11 cellular contexts compared by ENCODE assay signal in genomic region chr6:41723936-41724637, GRCh38. TPM values are rescaled to one million over a fixed set of nuclear protein-coding genes. Genes with fewer than 3 reads are reported as not detected.
DNase-seq lines count a peak whose midpoint lies in the region; ATAC-seq and TF ChIP-seq lines count a peak whose summit lies in the region.
"Had no signal": no experiment of that assay in that cellular context is flagged by ENCODE, and none has a peak within 500 bp of the region (broad histone marks: within the 10 kb centered on the region; RNA-seq: fewer than 3 reads in every experiment).

No MANE protein-coding gene starts in this region.

- no peak overlapping the region for H2AFZ ChIP-seq in hepatocyte

- ATAC-seq in GM19328 (IDR thresholded peaks at IDR 0.05; ENCODE audit: unreplicated experiment) (peak; percentile 6), HG02840 (IDR thresholded peaks at IDR 0.05; ENCODE audit: low FRiP score, unreplicated experiment) (no peak)
- ATAC-seq in stimulated activated naive B cell treated with anti-CD40 and anti-IgM and Interleukin-4, amounts not matched to agents 10 μg/mL and 1 μg/mL and 100 μg/mL, for 72 hours (replicated peaks): peak; percentile 20 to 22

- H3K4me3 ChIP-seq in Peyer's patch (peak overlapping the region in 1 of 4 donors; percentile 39), hepatocyte (no peak overlapping the region)

- no peaks in the 10 kb centered on the region for H3K9me3 ChIP-seq in Peyer's patch
- no peaks in the 10 kb centered on the region for H3K9me3 ChIP-seq in hepatocyte (ENCODE audit: low read depth)

- no peaks in the 10 kb centered on the region for H3K27me3 ChIP-seq in Peyer's patch
- H3K27me3 ChIP-seq in hepatocyte: no peaks in the 10 kb centered on the region

- H3K79me2 ChIP-seq in hepatocyte: peaks cover 56% of the 10 kb centered on the region

- no peak for DNase-seq in Peyer's patch
- peak; percentile 41 for DNase-seq in hepatocyte (ENCODE audit: low spot score)
- DNase-seq in stimulated activated naive B cell treated with anti-CD40 and anti-IgM and Interleukin-4, amounts not matched to agents 10 μg/mL and 1 μg/mL and 100 μg/mL, for 72 hours: no peak
- DNase-seq in NCI-H2029 (lab: John Stamatoyannopoulos, UW): no peak
- no peak for DNase-seq in NK-92 treated with Interleukin-12 subunit alpha and Interleukin-12 subunit beta, amount 100 ng/mL, for 24 hours (lab: John Stamatoyannopoulos, UW)
- no peak for DNase-seq in NCI-H510A treated with DMSO at 0.1 percent for 48 hours (lab: John Stamatoyannopoulos, UW)
- DNase-seq: activated naive CD4-positive, alpha-beta T cell treated with anti-CD3 and anti-CD28 coated beads, Interleukin-2, amount 10 ng/mL, durations not matched to agents 7 days and 5 days; NCI-H1105 treated with DMSO at 0.1 percent for 48 hours; T-helper 9 cell had no signal

- peak overlapping the region; percentile 58 to 99 (median 69) for H3K27ac ChIP-seq in Peyer's patch
- H3K27ac ChIP-seq in hepatocyte: peak overlapping the region; percentile 92

- H3K4me3 Mint-ChIP-seq in stimulated activated naive B cell treated with anti-CD40 and anti-IgM and Interleukin-4, amounts not matched to agents 10 μg/mL and 1 μg/mL and 100 μg/mL, for 72 hours: peak overlapping the region; percentile 91 to 97
- H3K4me3 Mint-ChIP-seq: activated naive CD4-positive, alpha-beta T cell treated with anti-CD3 and anti-CD28 coated beads, Interleukin-2, amount 10 ng/mL, durations not matched to agents 7 days and 5 days had no signal

- no peak for TF ChIP-seq POLR2A in Peyer's patch (IDR thresholded peaks at IDR 0.05)

- H4K20me1 ChIP-seq in hepatocyte (ENCODE audit: insufficient read depth, poor library complexity, severe bottlenecking): no peaks in the 10 kb centered on the region

- peak overlapping the region; percentile 63 for H3K4me2 ChIP-seq in hepatocyte

- H3K4me1 ChIP-seq in Peyer's patch: peaks cover 3 to 46% (median 17%) of the 10 kb centered on the region in 4 donors
- peaks cover 45% of the 10 kb centered on the region for H3K4me1 ChIP-seq in hepatocyte (ENCODE audit: insufficient read depth)

- TF ChIP-seq CTCF in Peyer's patch (IDR thresholded peaks at IDR 0.05) (no peak), hepatocyte (IDR thresholded peaks at IDR 0.05; ENCODE audit: poor library complexity) (no peak)

- H3K9me2 ChIP-seq in hepatocyte (replicated peaks; ENCODE audit: insufficient read depth): no peaks in the 10 kb centered on the region

- peak overlapping the region; percentile 98 for H3K27ac Mint-ChIP-seq in stimulated activated naive B cell treated with anti-CD40 and anti-IgM and Interleukin-4, amounts not matched to agents 10 μg/mL and 1 μg/mL and 100 μg/mL, for 72 hours
- H3K27ac Mint-ChIP-seq: activated naive CD4-positive, alpha-beta T cell treated with anti-CD3 and anti-CD28 coated beads, Interleukin-2, amount 10 ng/mL, durations not matched to agents 7 days and 5 days had no signal

- 58% methylated on average over 14 of the region's 14 CpGs for WGBS in hepatocyte (ENCODE audit: low lambda C conversion rate, missing lambda C conversion rate)

- H3K27me3 Mint-ChIP-seq in stimulated activated naive B cell treated with anti-CD40 and anti-IgM and Interleukin-4, amounts not matched to agents 10 μg/mL and 1 μg/mL and 100 μg/mL, for 72 hours: no peaks in the 10 kb centered on the region
- H3K27me3 Mint-ChIP-seq: activated naive CD4-positive, alpha-beta T cell treated with anti-CD3 and anti-CD28 coated beads, Interleukin-2, amount 10 ng/mL, durations not matched to agents 7 days and 5 days had no signal

- H3K36me3 ChIP-seq in Peyer's patch (no peaks in the 10 kb centered on the region), hepatocyte (replicated peaks; ENCODE audit: insufficient read depth, low read depth) (no peaks in the 10 kb centered on the region)

- H3K36me3 Mint-ChIP-seq in stimulated activated naive B cell treated with anti-CD40 and anti-IgM and Interleukin-4, amounts not matched to agents 10 μg/mL and 1 μg/mL and 100 μg/mL, for 72 hours: peaks cover 39 to 58% of the 10 kb centered on the region in 2 donors

- no peaks in the 10 kb centered on the region for H3K9me3 Mint-ChIP-seq in stimulated activated naive B cell treated with anti-CD40 and anti-IgM and Interleukin-4, amounts not matched to agents 10 μg/mL and 1 μg/mL and 100 μg/mL, for 72 hours
- H3K9me3 Mint-ChIP-seq: activated naive CD4-positive, alpha-beta T cell treated with anti-CD3 and anti-CD28 coated beads, Interleukin-2, amount 10 ng/mL, durations not matched to agents 7 days and 5 days had no signal

- H3K4me1 Mint-ChIP-seq in stimulated activated naive B cell treated with anti-CD40 and anti-IgM and Interleukin-4, amounts not matched to agents 10 μg/mL and 1 μg/mL and 100 μg/mL, for 72 hours: peaks cover 75 to 100% of the 10 kb centered on the region in 2 donors

RNA-seq across cellular contexts. Expression of gene TFEB, which starts 11.3 kb away (rescaled TPM):
- total RNA-seq in Peyer's patch: 10 to 100 TPM; 17.6 to 47.9 (median 22.9) TPM
- total RNA-seq in hepatocyte: 10.1 and 14.2 TPM in 2 replicates
- polyA plus RNA-seq in hepatocyte: 23.7 and 32.7 TPM in 2 replicates

RNA-seq across cellular contexts. Expression of gene PGC, which starts 23.1 kb away (rescaled TPM):
- total RNA-seq in Peyer's patch (not detected), hepatocyte (114 and 128 TPM in 2 replicates)
- 67.4 and 109 TPM in 2 replicates for polyA plus RNA-seq in hepatocyte

RNA-seq across cellular contexts. Expression of gene FRS3, which starts 55.6 kb away (rescaled TPM):
- total RNA-seq in Peyer's patch (1 to 10 TPM; 3.5 to 8.3 (median 6.5) TPM), hepatocyte (0.84 and 1.4 TPM in 2 replicates)
- polyA plus RNA-seq in hepatocyte: 4.0 and 8.4 TPM in 2 replicates

RNA-seq across cellular contexts. Expression of gene PRICKLE4, which starts 56.5 kb away (rescaled TPM):
- total RNA-seq in Peyer's patch (10 to 100 TPM in 3 of 4 donors, 1 to 10 TPM in 1; 3.8 to 23.4 (median 16.8) TPM), hepatocyte (1.2 and 4.0 TPM in 2 replicates)
- polyA plus RNA-seq in hepatocyte: 0.80 and 1.3 TPM in 2 replicates

Comparison
In these comparisons a context has a peak if more than half of its experiments do, and no peak if none do; other contexts are left out.
1. RNA of gene PGC, which starts 23.1 kb away (total RNA-seq): 114 to 128 TPM in hepatocyte; not detected in Peyer's patch; every median in the first group is over 100 times any median in the second.